Comparison of ENCODE assay signal across 1 cellular context in genomic region chr19:55041244-55041626, GRCh38.
TF ChIP-seq lines count a peak whose summit lies in the region.

No MANE protein-coding gene starts in this region.

TF ChIP-seq in K562, 482 proteins besides CTCF, POLR2A, EP300 and RAD21:
- no peak for TF ChIP-seq SNAPC5 (CRISPR knock-in tag; IDR thresholded peaks at IDR 0.05)
- no peak for TF ChIP-seq MED1 (CRISPR knock-in tag; IDR thresholded peaks at IDR 0.05; ENCODE audit: borderline replicate concordance)
- peak; percentile 28; the same call in 1 of the 2 replicates for TF ChIP-seq CHD2 (IDR thresholded peaks at IDR 0.05; ENCODE audit: low read depth, low read length)
- peak; percentile 44; the same call in 1 of the 2 replicates for TF ChIP-seq RFX1 (IDR thresholded peaks at IDR 0.05)
- TF ChIP-seq BRD4 (IDR thresholded peaks at IDR 0.05) = 0 out of 2 replicates have a peak, but pooled peaks have one; percentile 25
- TF ChIP-seq ZNF395 (CRISPR knock-in tag; IDR thresholded peaks at IDR 0.05) = peak; percentile 16; the same call in 1 of the 2 replicates
- TF ChIP-seq E2F6 (IDR thresholded peaks at IDR 0.05; ENCODE audit: borderline replicate concordance in 1 of 2, extremely low read depth in 1 of 2, insufficient read depth in 1 of 2, insufficient read length in 1 of 2, low read depth in 1 of 2, low read length in 1 of 2, poor library complexity in 1 of 2, severe bottlenecking in 1 of 2) = peak in 1 of 2 experiments; percentile 8
- no peak for TF ChIP-seq ZNF707 (CRISPR knock-in tag; conservative IDR thresholded peaks at IDR 0.05)
- no peak for TF ChIP-seq THRAP3 (IDR thresholded peaks at IDR 0.05; ENCODE audit: borderline replicate concordance)
- TF ChIP-seq SUPT5H (IDR thresholded peaks at IDR 0.05) = 0 out of 2 replicates have a peak, but pooled peaks have one; percentile 15
- TF ChIP-seq ZNF316 (IDR thresholded peaks at IDR 0.05) = 0 out of 2 replicates have a peak, but pooled peaks have one; percentile 23
- TF ChIP-seq MYNN (IDR thresholded peaks at IDR 0.05) = no peak
- TF ChIP-seq MYNN (CRISPR knock-in tag; IDR thresholded peaks at IDR 0.05) = no peak
